Comparison of ENCODE assay signal across 11 cellular contexts in genomic region chr20:38145094-38146075, GRCh38. TPM values are rescaled to one million over a fixed set of nuclear protein-coding genes. Genes with fewer than 3 reads are reported as not detected.
DNase-seq lines count a peak whose midpoint lies in the region; ATAC-seq, FAIRE-seq and TF ChIP-seq lines count a peak whose summit lies in the region.
"Had no signal": no experiment of that assay in that cellular context is flagged by ENCODE, and none has a peak within 500 bp of the region (broad histone marks: within the 10 kb centered on the region; RNA-seq: fewer than 3 reads in every experiment).

No MANE protein-coding gene starts in this region.

- TF ChIP-seq CTCF in mammary epithelial cell (conservative IDR thresholded peaks at IDR 0.05 in 1 of 2, IDR thresholded peaks at IDR 0.05 in 1 of 2; ENCODE audit: extremely low read depth in 1 of 2, insufficient read depth in 1 of 2, low read depth in 1 of 2, low read length in 2 of 2) = no peak
- no peak for TF ChIP-seq CTCF in thoracic aorta (IDR thresholded peaks at IDR 0.05)

- peak; percentile 73 for FAIRE-seq in HTR-8/SVneo (lab: Jason Lieb, UNC)

- no peaks in the 10 kb centered on the region for H4K20me1 ChIP-seq in mammary epithelial cell (ENCODE audit: insufficient read depth, low read length)

- H3K36me3 ChIP-seq in mammary epithelial cell (ENCODE audit: insufficient read depth, low read length) = no peaks in the 10 kb centered on the region
- H3K36me3 ChIP-seq in thoracic aorta = peaks cover 55% of the 10 kb centered on the region

- H3K9me3 ChIP-seq in mammary epithelial cell (replicated peaks; ENCODE audit: insufficient read depth, low read length) (no peaks in the 10 kb centered on the region), thoracic aorta (no peaks in the 10 kb centered on the region)

- H3K27ac ChIP-seq in mammary epithelial cell (ENCODE audit: insufficient read depth, low read depth, low read length) (peak overlapping the region; percentile 14), thoracic aorta (peak overlapping the region; percentile 86 to 92)

- peak overlapping the region; percentile 66 for H2AFZ ChIP-seq in mammary epithelial cell (ENCODE audit: low read depth, low read length)

- H3K9ac ChIP-seq in mammary epithelial cell (ENCODE audit: insufficient read depth, low read length) = no peak overlapping the region

- no TSS peak for BruUV-seq in mammary epithelial cell (replicated peaks; lab: Mats Ljungman, UMichigan)

- H3K4me2 ChIP-seq in mammary epithelial cell (ENCODE audit: insufficient read depth, low read depth, low read length) = no peak overlapping the region

- H3K4me3 ChIP-seq in mammary epithelial cell (replicated peaks in 1 of 3; ENCODE audit: insufficient read depth in 1 of 3, low read depth in 2 of 3, low read length in 3 of 3) (no peak overlapping the region), thoracic aorta (no peak overlapping the region)

- H3K27me3 ChIP-seq in mammary epithelial cell (ENCODE audit: insufficient read depth, low read length) (no peaks in the 10 kb centered on the region), thoracic aorta (replicated peaks; ENCODE audit: insufficient read depth) (no peaks in the 10 kb centered on the region)

- no peaks in the 10 kb centered on the region for H3K79me2 ChIP-seq in mammary epithelial cell (ENCODE audit: insufficient read depth, low read length)

- dilution Hi-C loops in mammary epithelial cell (cut with HindIII; ENCODE audit: low sequenced_read_pairs) = no loop called here

- 95% methylated on average over 12 of the region's 12 CpGs for WGBS in mammary epithelial cell (ENCODE audit: low coverage, missing lambda C conversion rate)

- CTCF ChIA-PET in mammary epithelial cell (lab: Charles Lee; ENCODE audit: low non-redundant PET) = no interaction called here

- ATAC-seq in thoracic aorta (ENCODE audit: insufficient number of reproducible peaks, low FRiP score, low read depth) (no peak), HG02642 (IDR thresholded peaks at IDR 0.05; ENCODE audit: poor library complexity, unreplicated experiment) (no peak)
- ATAC-seq: stimulated activated effector memory CD8-positive, alpha-beta T cell treated with anti-CD3 and anti-CD28 coated beads, Interleukin-12 subunit alpha, Interleukin-12 subunit beta, amount 100 ng/mL, for 72 hours had no signal

- DNase-seq in HTR-8/SVneo (ENCODE audit: insufficient read length, low spot score) = no peak
- no peak for DNase-seq in mammary epithelial cell
- DNase-seq in kidney tubule cell (ENCODE audit: low spot score) = peak; percentile 81
- DNase-seq in thoracic aorta (ENCODE audit: low spot score) = no peak
- DNase-seq in Ammon's horn (ENCODE audit: low spot score) = no peak
- DNase-seq in T-helper 9 cell = no peak
- no peak for DNase-seq in nucleus accumbens (lab: John Stamatoyannopoulos, UW)
- DNase-seq: GF-D8, NCI-H345 had no signal

- in situ Hi-C loops in mammary epithelial cell (cut with MboI; ENCODE audit: low sequenced_read_pairs in 2 of 2) = no loop called here

- peaks cover 32% of the 10 kb centered on the region for H3K4me1 ChIP-seq in mammary epithelial cell (ENCODE audit: insufficient read depth, low read length)
- H3K4me1 ChIP-seq in thoracic aorta (ENCODE audit: control insufficient read depth in 1 of 2, low read depth in 2 of 2) = peaks cover 21 to 57% of the 10 kb centered on the region in 2 donors

- intact Hi-C loops in mammary epithelial cell (cut with micrococcal nuclease) = no loop called here

RNA-seq across cellular contexts. Expression of gene TGM2, which starts 19.7 kb away (rescaled TPM):
- total RNA-seq in mammary epithelial cell (100 to 1,000 TPM in 1 of 2 donors, 10 to 100 TPM in 1; 53.4 to 252 TPM), thoracic aorta (100 to 1,000 TPM; 371 to 755 TPM)
- polyA plus RNA-seq in mammary epithelial cell = 98.1 TPM
- 98.9 TPM for polyA minus RNA-seq in mammary epithelial cell
